Comparison of ENCODE assay signal across 8 cellular contexts in the genomic region with DNA sequence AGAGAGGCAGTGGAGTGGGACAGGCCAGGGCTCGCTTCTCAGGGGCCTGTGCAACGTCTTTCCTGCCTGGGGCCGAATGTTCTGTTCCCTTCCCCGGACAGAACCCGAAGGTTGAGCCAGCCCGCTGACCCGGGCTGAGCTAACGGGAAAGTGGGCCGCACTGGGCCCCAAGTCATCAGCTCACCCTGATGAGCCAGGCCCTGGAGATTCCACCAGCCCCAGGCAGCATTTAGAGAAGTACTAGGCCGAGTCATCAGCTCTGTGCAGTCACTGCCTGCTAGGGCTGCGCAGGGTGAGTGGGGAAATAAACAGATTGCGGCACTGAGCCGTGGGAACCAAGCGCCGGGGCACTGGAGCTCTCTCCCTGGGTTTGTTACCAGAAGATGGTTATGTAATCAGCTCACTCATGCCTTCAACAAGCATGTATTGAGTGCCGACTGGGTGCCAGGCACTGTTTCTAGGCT. TPM values are rescaled to one million over a fixed set of nuclear protein-coding genes. Genes with fewer than 3 reads are reported as not detected.
A peak's percentile ranks its signal among the peaks of the same experiment; 100 is the strongest.
DNase-seq lines count a peak whose midpoint lies in the region; ATAC-seq and TF ChIP-seq lines count a peak whose summit lies in the region.

No MANE protein-coding gene starts in this region.

- no peaks in the 10 kb centered on the region for H3K9me3 ChIP-seq in KOPT-K1 (ENCODE audit: insufficient read depth, low read length, poor library complexity, severe bottlenecking)
- no peaks in the 10 kb centered on the region for H3K9me3 ChIP-seq in body of pancreas
- H3K9me3 ChIP-seq in testis: no peaks in the 10 kb centered on the region

- no peak for TF ChIP-seq CTCF in body of pancreas (IDR thresholded peaks at IDR 0.05)
- TF ChIP-seq CTCF in testis (IDR thresholded peaks at IDR 0.05): no peak

- H3K27me3 ChIP-seq in body of pancreas (no peaks in the 10 kb centered on the region), testis (no peaks in the 10 kb centered on the region)

- H3K27ac ChIP-seq in KOPT-K1 (ENCODE audit: low read depth, low read length, poor library complexity, severe bottlenecking): peak overlapping the region; percentile 66
- H3K27ac ChIP-seq in body of pancreas: peak overlapping the region in 2 of 4 donors; percentile 54 to 72
- H3K27ac ChIP-seq in testis: no peak overlapping the region

- TF ChIP-seq POLR2A in body of pancreas (IDR thresholded peaks at IDR 0.05) (peak in 1 of 3 donors; percentile 42), testis (IDR thresholded peaks at IDR 0.05) (no peak)

- intact Hi-C loops in body of pancreas (cut with DNase I) (no loop called here), testis (cut with DNase I; ENCODE audit: low total_unique reads) (no loop called here)

- WGBS in body of pancreas, 2 donors: 66 to 81% methylated on average over 4 to 11 of the region's 16 CpGs
- WGBS in testis, 2 donors: 73 to 80% methylated on average over 12 to 16 of the region's 16 CpGs

- no peak for ATAC-seq in body of pancreas
- no peak for ATAC-seq in HG03280 (IDR thresholded peaks at IDR 0.05; ENCODE audit: unreplicated experiment)

- H3K4me1 ChIP-seq in body of pancreas (peaks cover 9% of the 10 kb centered on the region), testis (peaks cover 5% of the 10 kb centered on the region)

- no peak overlapping the region for H3K4me3 ChIP-seq in body of pancreas
- H3K4me3 ChIP-seq in testis: no peak overlapping the region

- H3K36me3 ChIP-seq in KOPT-K1 (ENCODE audit: insufficient read depth, low read length) (no peaks in the 10 kb centered on the region), body of pancreas (replicated peaks in 1 of 2; ENCODE audit: insufficient read depth in 1 of 2, low read depth in 2 of 2) (no peaks in the 10 kb centered on the region), testis (ENCODE audit: low read depth, missing control alignments) (no peaks in the 10 kb centered on the region)

- DNase-seq in body of pancreas (peak in 3 of 4 donors; percentile 24 to 78 (median 38)), kidney tubule cell (ENCODE audit: low spot score) (peak; percentile 71), testis (peak; percentile 37), cerebellar cortex (ENCODE audit: low spot score) (no peak), dermis blood vessel endothelial cell (no peak)
- no peak for DNase-seq in activated effector memory CD4-positive, alpha-beta T cell treated with anti-CD3 and anti-CD28 coated beads, Interleukin-2, amount 50 U/mL, for 16 hours

RNA-seq across cellular contexts. Expression of gene DUSP1, which starts 29.1 kb away (rescaled TPM):
- 100 to 1,000 TPM; 248 to 808 TPM for total RNA-seq in body of pancreas
- 100 to 1,000 TPM; 159 to 172 TPM for total RNA-seq in testis
- 86.2 TPM for polyA plus RNA-seq in testis (ENCODE audit: insufficient read depth, low read depth, low replicate concordance)
- 105 and 303 TPM in 2 replicates for total RNA-seq in dermis blood vessel endothelial cell

RNA-seq across cellular contexts. Expression of gene ERGIC1, which starts 33.9 kb away (rescaled TPM):
- total RNA-seq in body of pancreas: 10 to 100 TPM; 46.5 to 93.1 TPM
- 10 to 100 TPM; 89.8 to 100.0 TPM for total RNA-seq in testis
- 94.1 TPM for polyA plus RNA-seq in testis (ENCODE audit: insufficient read depth, low read depth, low replicate concordance)
- total RNA-seq in dermis blood vessel endothelial cell: 64.0 and 137 TPM in 2 replicates

Comparison
In these comparisons a context has a peak if more than half of its experiments do, and no peak if none do; other contexts are left out.
1. DNase-seq: peak in body of pancreas (3 of 4), kidney tubule cell (single experiment) and testis (single experiment); none in cerebellar cortex (single experiment), activated effector memory CD4-positive, alpha-beta T cell treated with anti-CD3 and anti-CD28 coated beads, Interleukin-2, amount 50 U/mL, for 16 hours (single experiment) and dermis blood vessel endothelial cell (single experiment).